Comparison of ENCODE assay signal across 8 cellular contexts in genomic region chr11:62601364-62602140, GRCh38. TPM values are rescaled to one million over a fixed set of nuclear protein-coding genes. Genes with fewer than 3 reads are reported as not detected.
DNase-seq lines count a peak whose midpoint lies in the region; TF ChIP-seq lines count a peak whose summit lies in the region.

Gene MTA2, minus strand, starts transcription at chr11:62601865. Its CDS starts 415 bp downstream, at chr11:62601450.

- CTCF ChIA-PET in activated CD8-positive, alpha-beta memory T cell treated with anti-CD3 and anti-CD28 coated beads for 36 hours (lab: Charles Lee): interaction anchor here (1.1 to 3.0 kb wide), 4 partner anchors 9 to 177 kb away, joined by 3 to 28 read pairs (median 12); partner anchors contain the start of gene TUT1

- DNase-seq in CMK (ENCODE audit: low read depth) (peak; percentile 87), GM20000 (ENCODE audit: low spot score) (peak; percentile 99), HT-29 (ENCODE audit: low spot score) (peak; percentile 100), NOMO-1 (lab: John Stamatoyannopoulos, UW; ENCODE audit: unreplicated experiment in 2 of 2) (peak; percentile 98 to 99), medulla oblongata (ENCODE audit: extremely low spot score) (peak; percentile 97)
- peak; percentile 98 for DNase-seq in effector CD8-positive, alpha-beta T cell (lab: John Stamatoyannopoulos, UW)
- peak; percentile 98 for DNase-seq in stimulated activated CD8-positive, alpha-beta memory T cell treated with anti-CD3 and anti-CD28 coated beads, Interleukin-12 subunit alpha, Interleukin-12 subunit beta, amount 100 ng/mL, for 1 hour (ENCODE audit: low read depth)

- TF ChIP-seq CTCF in GM20000 (IDR thresholded peaks at IDR 0.05; ENCODE audit: extremely low read depth, missing control alignments): no peak

- POLR2A ChIA-PET in activated CD8-positive, alpha-beta memory T cell treated with anti-CD3 and anti-CD28 coated beads for 36 hours (lab: Charles Lee): interaction anchor here (0.5 to 3.2 kb wide), 15 partner anchors 10 to 283 kb away, joined by 3 to 44 read pairs (median 5); partner anchors contain the start of genes B3GAT3, C11orf98, CSKMT and EEF1G

RNA-seq across cellular contexts. Expression of gene MTA2, which starts in this region (rescaled TPM):
- 223 and 229 TPM in 2 replicates for total RNA-seq in HT-29 (2014; rRNA removed; shearing (Covaris generic))
- total RNA-seq in activated CD8-positive, alpha-beta memory T cell treated with anti-CD3 and anti-CD28 coated beads for 36 hours: 100 to 1,000 TPM; 214 to 216 TPM

Comparison
In these comparisons a context has a peak if more than half of its experiments do, and no peak if none do; other contexts are left out.
1. Peak in every context shown above with its lines: DNase-seq.